Comparison of ENCODE assay signal across 1 cellular context in genomic region chr9:128724744-128725211, GRCh38.
A peak's percentile ranks its signal among the peaks of the same experiment; 100 is the strongest.
TF ChIP-seq lines count a peak whose summit lies in the region.

No MANE protein-coding gene starts in this region.

TF ChIP-seq in H1, 55 proteins besides CTCF, POLR2A, EP300 and RAD21:
- TF ChIP-seq ZNF274 (IDR thresholded peaks at IDR 0.05; ENCODE audit: borderline replicate concordance, extremely low read depth, low read length), result no peak
- TF ChIP-seq TAF1 (IDR thresholded peaks at IDR 0.05; ENCODE audit: low read depth, low read length), result peak; percentile 49
- TF ChIP-seq BACH1 (IDR thresholded peaks at IDR 0.05; ENCODE audit: low read length), result no peak
- 0 out of 2 replicates have a peak, but pooled peaks have one; percentile 21 for TF ChIP-seq CREB1 (IDR thresholded peaks at IDR 0.05)
- 0 out of 2 replicates have a peak, but pooled peaks have one; percentile 17 for TF ChIP-seq YY1 (IDR thresholded peaks at IDR 0.05; ENCODE audit: low read depth, low read length)
- no peak for TF ChIP-seq POU5F1 (IDR thresholded peaks at IDR 0.05; ENCODE audit: low read depth, low read length)
- TF ChIP-seq SP1 (IDR thresholded peaks at IDR 0.05; ENCODE audit: low read depth, low read length), result peak; percentile 89
- TF ChIP-seq KDM1A (IDR thresholded peaks at IDR 0.05; ENCODE audit: borderline replicate concordance, low read length), result peak; percentile 87; the same call in 1 of the 2 replicates
- peak; percentile 2 for TF ChIP-seq TAF7 (optimal IDR thresholded peaks at IDR 0.05; ENCODE audit: borderline replicate concordance, low read depth, low read length)
- TF ChIP-seq GTF2F1 (IDR thresholded peaks at IDR 0.05; ENCODE audit: borderline replicate concordance, low read depth, low read length), result no peak
- peak; percentile 5 for TF ChIP-seq KDM4A (IDR thresholded peaks at IDR 0.05; ENCODE audit: low read depth, low read length, severe bottlenecking)
- peak; percentile 71; the same call in 1 of the 2 replicates for TF ChIP-seq CHD2 (IDR thresholded peaks at IDR 0.05; ENCODE audit: low read length)
- TF ChIP-seq SUZ12 (IDR thresholded peaks at IDR 0.05; ENCODE audit: low read length), result no peak
- TF ChIP-seq SP2 (IDR thresholded peaks at IDR 0.05; ENCODE audit: low read length), result peak; percentile 18; the same call in 1 of the 2 replicates
- no peak for TF ChIP-seq SAP30 (IDR thresholded peaks at IDR 0.05; ENCODE audit: insufficient read depth, insufficient replicate concordance, low read length)
- 0 out of 2 replicates have a peak, but pooled peaks have one; percentile 73 for TF ChIP-seq TCF12 (IDR thresholded peaks at IDR 0.05; ENCODE audit: low read depth, low read length)
- TF ChIP-seq JUND (IDR thresholded peaks at IDR 0.05; ENCODE audit: low read length), result no peak
- 0 out of 4 replicates have a peak, but pooled peaks of 1 of the 2 experiments have one; percentile 5 for TF ChIP-seq HDAC2 (IDR thresholded peaks at IDR 0.05; ENCODE audit: borderline replicate concordance in 1 of 2, low read depth in 2 of 2, low read length in 2 of 2)
- no peak for TF ChIP-seq SP4 (IDR thresholded peaks at IDR 0.05; ENCODE audit: low read length)
- TF ChIP-seq CBX8 (IDR thresholded peaks at IDR 0.05; ENCODE audit: borderline replicate concordance, low read depth, low read length), result no peak
TF ChIP-seq in H1: peak in this region for 11.
